In genomic region chr17:76560036-76560876, GRCh38 we compare ENCODE assay signal across 9 cellular contexts. TPM values are rescaled to one million over a fixed set of nuclear protein-coding genes. Genes with fewer than 3 reads are reported as not detected.
DNase-seq lines count a peak whose midpoint lies in the region; ATAC-seq, FAIRE-seq and TF ChIP-seq lines count a peak whose summit lies in the region.
"Had no signal": no experiment of that assay in that cellular context is flagged by ENCODE, and none has a peak within 500 bp of the region (broad histone marks: within the 10 kb centered on the region; RNA-seq: fewer than 3 reads in every experiment).

No MANE protein-coding gene starts in this region.

- H3K9me1 ChIP-seq in K562 (ENCODE audit: control insufficient read depth, insufficient read depth, low read length), result no peaks in the 10 kb centered on the region

- H3K27me3 Mint-ChIP-seq in CD4-positive, alpha-beta memory T cell, result no peaks in the 10 kb centered on the region

- BruUV-seq in K562 (replicated peaks; lab: Mats Ljungman, UMichigan), result TSS peak; percentile 2

- TF ChIP-seq EP300 in K562 (IDR thresholded peaks at IDR 0.05; ENCODE audit: low read length), result no peak

- no peak for DNase-seq in CD4-positive, alpha-beta memory T cell
- DNase-seq in K562 (ENCODE audit: extremely low read depth in 1 of 4, low spot score in 3 of 4) (peak in 1 of 4 experiments; percentile 38), NCI-H2029 treated with DMSO at 0.1 percent for 48 hours (lab: John Stamatoyannopoulos, UW) (no peak), CD1c-positive myeloid dendritic cell (ENCODE audit: extremely low spot score) (no peak), GM12892 (ENCODE audit: insufficient read length) (no peak)
- DNase-seq: NCI-H226 had no signal

- H3K4me3 Mint-ChIP-seq in CD4-positive, alpha-beta memory T cell, result peak overlapping the region; percentile 74 to 98 (median 81)

- in situ Hi-C loops in K562 (cut with MboI), result no loop called here

- H3K4me2 ChIP-seq in KMS-11, result peak overlapping the region; percentile 79
- peak overlapping the region; percentile 95 for H3K4me2 ChIP-seq in K562 (ENCODE audit: insufficient read depth, low read length)

- peaks cover 65% of the 10 kb centered on the region for H3K4me1 ChIP-seq in CD4-positive, alpha-beta memory T cell (ENCODE audit: insufficient read depth, low read length)
- H3K4me1 ChIP-seq in KMS-11 (ENCODE audit: low read depth, poor library complexity, severe bottlenecking) (peaks cover 48% of the 10 kb centered on the region), K562 (replicated peaks in 1 of 2; ENCODE audit: control insufficient read depth in 2 of 2, insufficient read depth in 2 of 2, low read length in 2 of 2) (peaks cover 22 to 35% of the 10 kb centered on the region in 2 experiments), neutrophil (ENCODE audit: control insufficient read depth in 1 of 2, insufficient read depth in 1 of 2, low read depth in 1 of 2, low read length in 1 of 2) (peaks cover 63 to 77% of the 10 kb centered on the region in 2 experiments)

- POLR2A ChIA-PET in CD4-positive, alpha-beta memory T cell (lab: Charles Lee; ENCODE audit: partially characterized antibody), result interaction anchor here (0.6 to 7.2 kb wide), 12 partner anchors 17 to 780 kb away, joined by 3 to 76 read pairs (median 4); partner anchors contain the start of genes JMJD6, METTL23, MFSD11 and SRSF2
- POLR2A ChIA-PET in K562 (lab: Yijun Ruan, JAX), result interaction anchor here (0.6 to 5.8 kb wide), 21 partner anchors 7 to 1659 kb away, joined by 3 to 48 read pairs (median 4); partner anchors contain the start of gene SRSF2

- peaks cover 12% of the 10 kb centered on the region for H3K36me3 ChIP-seq in CD4-positive, alpha-beta memory T cell (ENCODE audit: insufficient read depth, low read length)
- peaks cover 27% of the 10 kb centered on the region for H3K36me3 ChIP-seq in KMS-11 (ENCODE audit: insufficient read depth)
- peaks cover 62% of the 10 kb centered on the region for H3K36me3 ChIP-seq in K562 (ENCODE audit: control insufficient read depth, insufficient read depth, low read length)
- peaks cover 12% of the 10 kb centered on the region for H3K36me3 ChIP-seq in neutrophil

- peak overlapping the region; percentile 90 to 100 (median 94) for H3K27ac Mint-ChIP-seq in CD4-positive, alpha-beta memory T cell

- ATAC-seq in K562 (no peak), GM19351 (IDR thresholded peaks at IDR 0.05; ENCODE audit: unreplicated experiment) (no peak)

- no peaks in the 10 kb centered on the region for H3K9me3 Mint-ChIP-seq in CD4-positive, alpha-beta memory T cell

- TF ChIP-seq CTCF in KMS-11 (conservative IDR thresholded peaks at IDR 0.05; ENCODE audit: low read depth, low read length) (no peak), K562 (IDR thresholded peaks at IDR 0.05 in 2 of 3, conservative IDR thresholded peaks at IDR 0.05 in 1 of 3; ENCODE audit: insufficient read depth in 2 of 3, low read depth in 1 of 3, low read length in 3 of 3) (no peak), neutrophil (IDR thresholded peaks at IDR 0.05) (no peak)

- CTCF ChIA-PET in CD4-positive, alpha-beta memory T cell (lab: Charles Lee; ENCODE audit: partially characterized antibody), result interaction anchor here (0.5 to 7.9 kb wide), 12 partner anchors 14 to 244 kb away, joined by 3 to 113 read pairs (median 9); partner anchors contain the start of genes AANAT, RHBDF2 and ST6GALNAC2
- CTCF ChIA-PET in K562 (lab: Yijun Ruan, JAX; ENCODE audit: low intra/inter-chr PET ratio), result interaction anchor here (0.5 to 2.4 kb wide), 2 partner anchors 63 to 250 kb away, joined by 3 to 10 read pairs; no protein-coding TSS in a partner anchor

- TF ChIP-seq POLR2A in K562 (conservative IDR thresholded peaks at IDR 0.05) (no peak), GM12892 (IDR thresholded peaks at IDR 0.05; ENCODE audit: low read depth, low read length) (no peak)

- H3K27me3 ChIP-seq in CD4-positive, alpha-beta memory T cell (ENCODE audit: insufficient read depth, low read length), result no peaks in the 10 kb centered on the region
- no peaks in the 10 kb centered on the region for H3K27me3 ChIP-seq in KMS-11 (ENCODE audit: insufficient read depth, low read depth)
- H3K27me3 ChIP-seq in K562 (ENCODE audit: control insufficient read depth in 2 of 2, insufficient read depth in 2 of 2, low read length in 2 of 2), result no peaks in the 10 kb centered on the region
- no peaks in the 10 kb centered on the region for H3K27me3 ChIP-seq in neutrophil

- H3K27ac ChIP-seq in CD4-positive, alpha-beta memory T cell (ENCODE audit: low read depth, low read length), result peak overlapping the region; percentile 71
- H3K27ac ChIP-seq in KMS-11, result peak overlapping the region; percentile 20; the same call in 1 of the 2 replicates
- peak overlapping the region; percentile 94 for H3K27ac ChIP-seq in K562 (ENCODE audit: extremely low read depth, low read depth, low read length)
- H3K27ac ChIP-seq in neutrophil, result peak overlapping the region; percentile 97

- no peak for FAIRE-seq in K562 (lab: Jason Lieb, UNC)
- no peak for FAIRE-seq in GM12892 (lab: Jason Lieb, UNC)

- no peaks in the 10 kb centered on the region for H3K9me3 ChIP-seq in CD4-positive, alpha-beta memory T cell (ENCODE audit: control insufficient read depth in 1 of 2, low read length in 2 of 2)
- H3K9me3 ChIP-seq in K562 (replicated peaks; ENCODE audit: control insufficient read depth, insufficient read depth, low read depth, low read length), result no peaks in the 10 kb centered on the region
- H3K9me3 ChIP-seq in neutrophil, result no peaks in the 10 kb centered on the region

- WGBS in K562 (ENCODE audit: insufficient coverage, low coverage, missing lambda C conversion rate), result 4% methylated on average over 10 of the region's 10 CpGs

- H3K4me3 ChIP-seq in CD4-positive, alpha-beta memory T cell (ENCODE audit: low read length in 2 of 2), result no peak overlapping the region
- H3K4me3 ChIP-seq in KMS-11 (IDR thresholded peaks at IDR 0.05; ENCODE audit: insufficient read depth, low read depth, low read length) (no peak overlapping the region), K562 (peak overlapping the region; percentile 57), neutrophil (ENCODE audit: low read depth in 1 of 2, low read length in 1 of 2) (peak overlapping the region; percentile 90 to 99)

- TF ChIP-seq RAD21 in K562 (CRISPR knock-in tag; conservative IDR thresholded peaks at IDR 0.05 in 1 of 2, IDR thresholded peaks at IDR 0.05 in 1 of 2), result no peak

- no peak overlapping the region for H2AFZ ChIP-seq in KMS-11 (ENCODE audit: low read depth)
- H2AFZ ChIP-seq in K562 (ENCODE audit: low read depth, low read length), result no peak overlapping the region

- intact Hi-C loops in CD4-positive, alpha-beta memory T cell (cut with micrococcal nuclease), result no loop called here
- intact Hi-C loops in K562 (cut with micrococcal nuclease), result no loop called here

- peaks cover 56% of the 10 kb centered on the region for H3K79me2 ChIP-seq in KMS-11 (ENCODE audit: insufficient read depth, low read depth)
- H3K79me2 ChIP-seq in K562 (ENCODE audit: control insufficient read depth, insufficient read depth, low read length), result peaks cover 70% of the 10 kb centered on the region

- peaks cover 40 to 83% (median 56%) of the 10 kb centered on the region in 4 donors for H3K4me1 Mint-ChIP-seq in CD4-positive, alpha-beta memory T cell

- peaks cover 31 to 66% of the 10 kb centered on the region in 2 donors for H3K36me3 Mint-ChIP-seq in CD4-positive, alpha-beta memory T cell

- peak overlapping the region; percentile 96; the same call in 1 of the 2 replicates for H3K9ac ChIP-seq in KMS-11
- H3K9ac ChIP-seq in K562 (ENCODE audit: insufficient read depth in 1 of 2, low read depth in 2 of 2, low read length in 2 of 2), result peak overlapping the region; percentile 86 to 95

- H4K20me1 ChIP-seq in KMS-11 (ENCODE audit: insufficient read depth) (peaks cover 29% of the 10 kb centered on the region), K562 (replicated peaks; ENCODE audit: control insufficient read depth, insufficient read depth, low read length) (peaks cover 25% of the 10 kb centered on the region)

RNA-seq across cellular contexts. Expression of gene PRCD, which starts 20.4 kb away (rescaled TPM):
- not detected for total RNA-seq in CD4-positive, alpha-beta memory T cell
- not detected for polyA plus RNA-seq in CD4-positive, alpha-beta memory T cell
- 0.14 TPM in 1 of 2 replicates, not detected in the other for total RNA-seq in K562 (2011; cell fraction: chromatin; rRNA removed; ENCODE audit: low replicate concordance)
- total RNA-seq in K562 (2011; cell fraction: nucleolus; rRNA removed), result not detected in 2 replicates
- not detected in 2 replicates for total RNA-seq in K562 (2011; cell fraction: nucleoplasm; rRNA removed)
- total RNA-seq in K562 (2014; rRNA removed) (not detected in 2 replicates), K562 (2014; rRNA removed; fragmentation: Illumina TruSeq; extraction: Trizol) (not detected in 2 replicates), K562 (2015; rRNA removed; fragmentation: Illumina TruSeq; extraction: Trizol) (not detected in 2 replicates), K562 (2021) (0.27 TPM in 1 of 2 replicates, not detected in the other)
- polyA plus RNA-seq in K562 (2011; rRNA removed) (0.20 and 0.39 TPM in 2 replicates), K562 (2014; fragmentation: Illumina TruSeq; extraction: Trizol) (not detected in 2 replicates), K562 (2014; fragmentation: Nextera tagmentation; extraction: Ambion mirVana) (under 1 TPM in 1 of 2 experiments, not detected in 1; 0.25 TPM), K562 (2014; rRNA removed) (0.21 TPM in 1 of 2 replicates, not detected in the other)
- polyA plus RNA-seq in K562 (2011; cell fraction: cytosol; rRNA removed), result not detected in 2 replicates
- 0.10 and 0.13 TPM in 2 replicates for polyA plus RNA-seq in K562 (2011; cell fraction: nucleus; rRNA removed)
- 0.26 and 0.65 TPM in 2 replicates for polyA plus RNA-seq in K562 (2012)
- polyA minus RNA-seq in K562 (2011; rRNA and poly(A)+ RNA removed), result 0.07 TPM in 1 of 2 replicates, not detected in the other
- polyA minus RNA-seq in K562 (2011; cell fraction: cytosol; rRNA and poly(A)+ RNA removed), result not detected in 2 replicates
- polyA minus RNA-seq in K562 (2011; cell fraction: nucleus; rRNA and poly(A)+ RNA removed), result not detected in 2 replicates
- not detected for polyA plus RNA-seq in GM12892 (2012; ENCODE audit: missing spikeins)

RNA-seq across cellular contexts. Expression of gene CYGB, which starts 22.7 kb away (rescaled TPM):
- total RNA-seq in CD4-positive, alpha-beta memory T cell, result not detected
- polyA plus RNA-seq in CD4-positive, alpha-beta memory T cell, result not detected
- total RNA-seq in K562 (2011; cell fraction: chromatin; rRNA removed; ENCODE audit: low replicate concordance), result 0.84 TPM in 1 of 2 replicates, not detected in the other
- 0.66 TPM in 1 of 2 replicates, not detected in the other for total RNA-seq in K562 (2011; cell fraction: nucleolus; rRNA removed)
- total RNA-seq in K562 (2011; cell fraction: nucleoplasm; rRNA removed), result 1.2 TPM in 1 of 2 replicates, not detected in the other
- total RNA-seq in K562 (2014; rRNA removed) (0.95 TPM in 1 of 2 replicates, not detected in the other), K562 (2014; rRNA removed; fragmentation: Illumina TruSeq; extraction: Trizol) (0.16 TPM in 1 of 2 replicates, not detected in the other), K562 (2015; rRNA removed; fragmentation: Illumina TruSeq; extraction: Trizol) (not detected in 2 replicates), K562 (2021) (0.13 and 0.24 TPM in 2 replicates)
- polyA plus RNA-seq in K562 (2011; rRNA removed) (0.05 and 0.08 TPM in 2 replicates), K562 (2014; fragmentation: Illumina TruSeq; extraction: Trizol) (0.54 TPM in 1 of 2 replicates, not detected in the other), K562 (2014; fragmentation: Nextera tagmentation; extraction: Ambion mirVana) (not detected), K562 (2014; rRNA removed) (0.11 and 0.12 TPM in 2 replicates)
- 0.18 and 0.40 TPM in 2 replicates for polyA plus RNA-seq in K562 (2011; cell fraction: cytosol; rRNA removed)
- 0.20 and 0.38 TPM in 2 replicates for polyA plus RNA-seq in K562 (2011; cell fraction: nucleus; rRNA removed)
- 0.09 and 0.24 TPM in 2 replicates for polyA plus RNA-seq in K562 (2012)
- polyA minus RNA-seq in K562 (2011; rRNA and poly(A)+ RNA removed), result not detected in 2 replicates
- polyA minus RNA-seq in K562 (2011; cell fraction: cytosol; rRNA and poly(A)+ RNA removed), result not detected in 2 replicates
- polyA minus RNA-seq in K562 (2011; cell fraction: nucleus; rRNA and poly(A)+ RNA removed), result not detected in 2 replicates
- not detected for polyA plus RNA-seq in GM12892 (2012; ENCODE audit: missing spikeins)

RNA-seq across cellular contexts. Expression of gene ST6GALNAC2, which starts 25.4 kb away (rescaled TPM):
- 1 to 10 TPM; 3.3 to 3.6 TPM for total RNA-seq in CD4-positive, alpha-beta memory T cell
- 1 to 10 TPM in 1 of 2 donors, under 1 TPM in 1; 0.95 to 2.4 TPM for polyA plus RNA-seq in CD4-positive, alpha-beta memory T cell
- total RNA-seq in K562 (2011; cell fraction: chromatin; rRNA removed; ENCODE audit: low replicate concordance), result not detected in 2 replicates
- not detected in 2 replicates for total RNA-seq in K562 (2011; cell fraction: nucleolus; rRNA removed)
- total RNA-seq in K562 (2011; cell fraction: nucleoplasm; rRNA removed), result not detected in 2 replicates
- total RNA-seq in K562 (2014; rRNA removed) (not detected in 2 replicates), K562 (2014; rRNA removed; fragmentation: Illumina TruSeq; extraction: Trizol) (not detected in 2 replicates), K562 (2015; rRNA removed; fragmentation: Illumina TruSeq; extraction: Trizol) (not detected in 2 replicates), K562 (2021) (not detected in 2 replicates)
- polyA plus RNA-seq in K562 (2011; rRNA removed) (not detected in 2 replicates), K562 (2014; fragmentation: Illumina TruSeq; extraction: Trizol) (0.18 TPM in 1 of 2 replicates, not detected in the other), K562 (2014; fragmentation: Nextera tagmentation; extraction: Ambion mirVana) (not detected), K562 (2014; rRNA removed) (not detected in 2 replicates)
- polyA plus RNA-seq in K562 (2011; cell fraction: cytosol; rRNA removed), result not detected in 2 replicates
- polyA plus RNA-seq in K562 (2011; cell fraction: nucleus; rRNA removed), result not detected in 2 replicates
- not detected in 2 replicates for polyA plus RNA-seq in K562 (2012)
- not detected in 2 replicates for polyA minus RNA-seq in K562 (2011; rRNA and poly(A)+ RNA removed)
- not detected in 2 replicates for polyA minus RNA-seq in K562 (2011; cell fraction: cytosol; rRNA and poly(A)+ RNA removed)
- polyA minus RNA-seq in K562 (2011; cell fraction: nucleus; rRNA and poly(A)+ RNA removed), result not detected in 2 replicates
- polyA plus RNA-seq in GM12892 (2012; ENCODE audit: missing spikeins), result not detected

RNA-seq across cellular contexts. Expression of gene RHBDF2, which starts 59.0 kb away (rescaled TPM):
- 10 to 100 TPM; 50.0 to 62.2 TPM for total RNA-seq in CD4-positive, alpha-beta memory T cell
- 10 to 100 TPM in 1 of 2 donors, 1 to 10 TPM in 1; 5.4 to 15.2 TPM for polyA plus RNA-seq in CD4-positive, alpha-beta memory T cell
- total RNA-seq in K562 (2011; cell fraction: chromatin; rRNA removed; ENCODE audit: low replicate concordance), result 5.1 and 22.6 TPM in 2 replicates
- 12.2 and 15.7 TPM in 2 replicates for total RNA-seq in K562 (2011; cell fraction: nucleolus; rRNA removed)
- 4.0 and 6.5 TPM in 2 replicates for total RNA-seq in K562 (2011; cell fraction: nucleoplasm; rRNA removed)
- total RNA-seq in K562 (2014; rRNA removed) (1.5 and 4.0 TPM in 2 replicates), K562 (2014; rRNA removed; fragmentation: Illumina TruSeq; extraction: Trizol) (0.19 and 0.47 TPM in 2 replicates), K562 (2015; rRNA removed; fragmentation: Illumina TruSeq; extraction: Trizol) (0.65 and 0.75 TPM in 2 replicates), K562 (2021) (2.3 and 2.8 TPM in 2 replicates)
- polyA plus RNA-seq in K562 (2011; rRNA removed) (1.1 and 3.1 TPM in 2 replicates), K562 (2014; fragmentation: Illumina TruSeq; extraction: Trizol) (1.3 and 1.6 TPM in 2 replicates), K562 (2014; fragmentation: Nextera tagmentation; extraction: Ambion mirVana) (under 1 TPM; 0.04 to 0.06 TPM), K562 (2014; rRNA removed) (1.5 and 1.6 TPM in 2 replicates)
- 1.7 and 6.2 TPM in 2 replicates for polyA plus RNA-seq in K562 (2011; cell fraction: cytosol; rRNA removed)
- 8.1 and 13.7 TPM in 2 replicates for polyA plus RNA-seq in K562 (2011; cell fraction: nucleus; rRNA removed)
- polyA plus RNA-seq in K562 (2012), result 1.5 and 1.7 TPM in 2 replicates
- 0.74 and 1.6 TPM in 2 replicates for polyA minus RNA-seq in K562 (2011; rRNA and poly(A)+ RNA removed)
- polyA minus RNA-seq in K562 (2011; cell fraction: cytosol; rRNA and poly(A)+ RNA removed), result 2.7 and 6.3 TPM in 2 replicates
- 4.7 and 5.3 TPM in 2 replicates for polyA minus RNA-seq in K562 (2011; cell fraction: nucleus; rRNA and poly(A)+ RNA removed)
- polyA plus RNA-seq in GM12892 (2012; ENCODE audit: missing spikeins), result 16.3 TPM

Comparison
In these comparisons a context has a peak if more than half of its experiments do, and no peak if none do; other contexts are left out.
1. H3K27ac ChIP-seq: peak in every context shown above with its lines; median percentile 97 in neutrophil; 94 in K562; 71 in CD4-positive, alpha-beta memory T cell; 20 in KMS-11.
2. H3K4me3 ChIP-seq: peak in K562 (single experiment) and neutrophil (2 of 2); none in CD4-positive, alpha-beta memory T cell (0 of 2) and KMS-11 (single experiment).